ENCODE assay signal across 21 cellular contexts in genomic region chr11:45366196-45366595, GRCh38.
DNase-seq lines count a peak whose midpoint lies in the region; ATAC-seq lines count a peak whose summit lies in the region.
"Had no signal": no experiment of that assay in that cellular context is flagged by ENCODE, and none has a peak within 500 bp of the region (broad histone marks: within the 10 kb centered on the region; RNA-seq: fewer than 3 reads in every experiment).

No MANE protein-coding gene starts in this region.

- DNase-seq in Right ventricle myocardium inferior (ENCODE audit: missing footprints) (no peak), cardiac septum (ENCODE audit: low spot score) (no peak), mesenteric fat pad (ENCODE audit: low spot score) (peak; percentile 86), AML-193 (lab: John Stamatoyannopoulos, UW) (no peak)
- no peak for DNase-seq in stimulated activated CD4-positive, alpha-beta T cell treated with anti-CD3 and anti-CD28 coated beads, Interleukin-4, amount 100 ng/mL, for 4 hours
- DNase-seq: activated CD4-positive, CD25-positive, alpha-beta regulatory T cell; activated CD8-positive, alpha-beta T cell treated with anti-CD3 and anti-CD28 coated beads, Interleukin-2, amount 10 ng/mL, durations not matched to agents 7 days and 5 days; activated T-cell treated with anti-CD3 and anti-CD28 coated beads, Interleukin-2, amount 50 U/mL, for 4 hours; brain microvascular endothelial cell; GDM1; NCI-H1436; small intestine; stimulated activated CD4-positive, alpha-beta T cell treated with anti-CD3 and anti-CD28 coated beads, Interleukin-4, amount 100 ng/mL, for 24 hours; T-helper 9 cell had no signal

- H3K27ac ChIP-seq in cingulate gyrus (ENCODE audit: low read depth, low read length) (peak overlapping the region; percentile 55), temporal lobe (ENCODE audit: low read depth, low read length) (peak overlapping the region; percentile 19)
- H3K27ac ChIP-seq: A549, brain microvascular endothelial cell, C4-2B had no signal

- intact Hi-C loops in Right ventricle myocardium inferior (cut with DNase I) = no loop called here
- intact Hi-C loops in cardiac septum (cut with DNase I) = no loop called here

- ATAC-seq in Right ventricle myocardium inferior (peak; percentile 60), HG03159 (IDR thresholded peaks at IDR 0.05; ENCODE audit: unreplicated experiment) (no peak)
- ATAC-seq: A549; activated CD8-positive, alpha-beta T cell treated with anti-CD3 and anti-CD28 coated beads, Interleukin-2, amount 10 ng/mL, durations not matched to agents 7 days and 5 days; activated T-cell treated with anti-CD3 and anti-CD28 coated beads, Interleukin-2, amount 50 U/mL, for 4 hours; Panc1; SK-N-SH treated with all-trans-retinoic acid at 6 μM for 48 hours had no signal
